8 cellular contexts compared by ENCODE assay signal in the genomic region with DNA sequence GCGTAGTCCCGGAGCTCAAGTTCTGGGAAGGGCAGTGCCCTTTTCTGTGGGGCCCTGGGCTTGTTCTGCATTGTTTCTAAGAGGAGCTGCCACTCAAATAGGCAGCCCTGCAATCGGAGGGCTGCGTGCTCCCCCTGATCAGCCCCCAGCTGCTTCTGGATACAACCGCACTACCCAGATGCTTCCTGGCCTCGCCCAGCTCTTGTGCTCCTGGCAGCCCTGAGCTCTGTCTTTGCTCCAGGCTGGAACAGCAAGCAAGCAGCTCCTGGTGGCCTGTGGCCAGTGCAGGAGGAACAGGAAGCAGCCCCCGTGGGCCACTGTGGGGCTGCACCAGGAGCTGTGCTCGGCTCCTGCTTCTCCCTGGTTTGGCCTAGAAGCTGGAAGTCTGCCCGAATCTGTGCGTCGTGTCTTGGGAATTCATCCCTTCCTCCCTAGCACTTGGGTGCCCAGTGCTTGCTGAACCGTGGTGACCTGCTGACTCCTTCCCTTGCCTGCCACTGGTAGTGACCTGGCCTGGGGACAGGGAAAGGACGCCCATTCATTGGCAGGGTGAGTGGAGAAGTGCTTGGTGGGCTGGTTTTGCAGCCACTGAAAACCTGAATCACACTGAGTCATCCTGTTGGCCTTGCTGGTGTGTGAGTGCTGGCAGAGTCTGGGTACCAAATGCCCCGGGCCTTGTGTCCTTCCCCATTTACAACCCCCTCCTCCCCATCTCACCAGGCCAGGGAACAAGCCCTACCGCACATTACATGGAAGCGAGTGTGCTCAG. TPM values are rescaled to one million over a fixed set of nuclear protein-coding genes. Genes with fewer than 3 reads are reported as not detected.
A peak's percentile ranks its signal among the peaks of the same experiment; 100 is the strongest.
DNase-seq lines count a peak whose midpoint lies in the region; ATAC-seq and TF ChIP-seq lines count a peak whose summit lies in the region.

No MANE protein-coding gene starts in this region.

- H3K36me3 Mint-ChIP-seq in naive thymus-derived CD4-positive, alpha-beta T cell = no peaks in the 10 kb centered on the region

- no peak overlapping the region for H3K4me3 Mint-ChIP-seq in naive thymus-derived CD4-positive, alpha-beta T cell

- TF ChIP-seq CTCF in NB4 (IDR thresholded peaks at IDR 0.05; ENCODE audit: low read depth, low read length) (no peak), GM10248 (IDR thresholded peaks at IDR 0.05; ENCODE audit: control extremely low read depth, extremely low read depth, low read depth, missing control alignments) (no peak)

- H3K9me3 ChIP-seq in esophagus (ENCODE audit: control insufficient read depth in 2 of 2, insufficient read depth in 1 of 2, low read depth in 1 of 2, low read length in 1 of 2) = no peaks in the 10 kb centered on the region
- no peaks in the 10 kb centered on the region for H3K9me3 ChIP-seq in naive thymus-derived CD4-positive, alpha-beta T cell (ENCODE audit: control insufficient read depth in 2 of 3, low read length in 3 of 3)

- peak overlapping the region in 1 of 9 donors; percentile 38 for H3K27ac Mint-ChIP-seq in naive thymus-derived CD4-positive, alpha-beta T cell

- intact Hi-C loops in naive thymus-derived CD4-positive, alpha-beta T cell (cut with micrococcal nuclease) = loop anchor here in 1 of 2 donors (10.0 kb wide), 1 partner anchor 1018 kb away; a partner anchor contains a TSS

- no peaks in the 10 kb centered on the region for H3K36me3 ChIP-seq in esophagus (ENCODE audit: control insufficient read depth in 2 of 2, insufficient read depth in 2 of 2, low read length in 1 of 2)
- H3K36me3 ChIP-seq in naive thymus-derived CD4-positive, alpha-beta T cell (ENCODE audit: control insufficient read depth in 2 of 3, insufficient read depth in 3 of 3, low read length in 3 of 3) = no peaks in the 10 kb centered on the region

- peaks cover 4 to 24% of the 10 kb centered on the region in 2 donors for H3K4me1 ChIP-seq in esophagus (ENCODE audit: control insufficient read depth in 2 of 2, insufficient read depth in 2 of 2, low read length in 1 of 2)
- no peaks in the 10 kb centered on the region for H3K4me1 ChIP-seq in naive thymus-derived CD4-positive, alpha-beta T cell (ENCODE audit: control insufficient read depth in 2 of 2, insufficient read depth in 2 of 2, low read length in 2 of 2)

- peak; percentile 23 for ATAC-seq in naive thymus-derived CD4-positive, alpha-beta T cell

- H3K27me3 ChIP-seq in esophagus (ENCODE audit: control insufficient read depth in 1 of 2, insufficient read depth in 2 of 2, low read length in 2 of 2) = no peaks in the 10 kb centered on the region
- H3K27me3 ChIP-seq in naive thymus-derived CD4-positive, alpha-beta T cell (ENCODE audit: control insufficient read depth in 2 of 2, insufficient read depth in 2 of 2, low read length in 2 of 2) = no peaks in the 10 kb centered on the region

- H3K27ac ChIP-seq in esophagus (ENCODE audit: low read depth in 2 of 2, low read length in 1 of 2) = peak overlapping the region; percentile 64 to 73
- no peak overlapping the region for H3K27ac ChIP-seq in naive thymus-derived CD4-positive, alpha-beta T cell (ENCODE audit: low read depth, low read length)

- H3K4me1 Mint-ChIP-seq in naive thymus-derived CD4-positive, alpha-beta T cell = peaks cover 0 to 5% (median 4%) of the 10 kb centered on the region in 7 donors

- peaks cover 0 to 6% (median 0%) of the 10 kb centered on the region in 5 donors for H3K27me3 Mint-ChIP-seq in naive thymus-derived CD4-positive, alpha-beta T cell

- WGBS in esophagus, 2 donors = 33 to 41% methylated on average over 16 of the region's 16 CpGs

- POLR2A ChIA-PET in naive thymus-derived CD4-positive, alpha-beta T cell (lab: Charles Lee) = no interaction called here
- POLR2A ChIA-PET in GM10248 (lab: Yijun Ruan, JAX) = no interaction called here

- CTCF ChIA-PET in naive thymus-derived CD4-positive, alpha-beta T cell (lab: Charles Lee) = interaction anchor here (1.1 to 9.0 kb wide), 3 partner anchors 10 to 83 kb away, joined by 3 to 110 read pairs (median 4); no protein-coding TSS in a partner anchor
- CTCF ChIA-PET in GM10248 (lab: Yijun Ruan, JAX) = interaction anchor here (1.1 to 11.2 kb wide), 6 partner anchors 10 to 113 kb away, joined by 3 to 217 read pairs (median 4); no protein-coding TSS in a partner anchor

- TF ChIP-seq POLR2A in NB4 (IDR thresholded peaks at IDR 0.05; ENCODE audit: extremely low read depth, insufficient read length) = no peak

- H3K4me3 ChIP-seq in NB4 (ENCODE audit: low read depth, low read length) (no peak overlapping the region), esophagus (ENCODE audit: low read depth in 1 of 2, low read length in 2 of 2) (no peak overlapping the region)
- H3K4me3 ChIP-seq in naive thymus-derived CD4-positive, alpha-beta T cell (ENCODE audit: low read length) = no peak overlapping the region

- DNase-seq in Ammon's horn (ENCODE audit: low spot score) (peak; percentile 35), NB4 (ENCODE audit: low read depth) (peak; percentile 23), NCI-H1105 (lab: John Stamatoyannopoulos, UW) (no peak), GM10248 (ENCODE audit: extremely low spot score) (no peak), SKM-1 treated with dmso at 0.1 percent for 144 hours (lab: John Stamatoyannopoulos, UW; ENCODE audit: unreplicated experiment) (no peak)
- DNase-seq in naive thymus-derived CD4-positive, alpha-beta T cell = no peak
- DNase-seq in stimulated activated CD8-positive, alpha-beta memory T cell treated with anti-CD3 and anti-CD28 coated beads, Interleukin-4, amount 100 ng/mL, for 48 hours = no peak

- no peaks in the 10 kb centered on the region for H3K9me3 Mint-ChIP-seq in naive thymus-derived CD4-positive, alpha-beta T cell

RNA-seq across cellular contexts. Expression of a gene that starts 27.3 kb away (rescaled TPM):
- not detected for polyA plus RNA-seq in esophagus
- total RNA-seq in naive thymus-derived CD4-positive, alpha-beta T cell = not detected
- polyA plus RNA-seq in naive thymus-derived CD4-positive, alpha-beta T cell = not detected

RNA-seq across cellular contexts. Expression of a gene that starts 49.1 kb away (rescaled TPM):
- 10 to 100 TPM; 25.5 to 65.4 TPM for polyA plus RNA-seq in esophagus
- 10 to 100 TPM; 68.6 to 88.1 (median 76.7) TPM for total RNA-seq in naive thymus-derived CD4-positive, alpha-beta T cell
- 10 to 100 TPM; 25.5 to 26.7 TPM for polyA plus RNA-seq in naive thymus-derived CD4-positive, alpha-beta T cell

Comparison
In these comparisons a context has a peak if more than half of its experiments do, and no peak if none do; other contexts are left out.
1. DNase-seq: peak in Ammon's horn (single experiment) and NB4 (single experiment); none in naive thymus-derived CD4-positive, alpha-beta T cell (0 of 9), NCI-H1105 (single experiment), stimulated activated CD8-positive, alpha-beta memory T cell treated with anti-CD3 and anti-CD28 coated beads, Interleukin-4, amount 100 ng/mL, for 48 hours (single experiment), GM10248 (single experiment) and SKM-1 treated with dmso at 0.1 percent for 144 hours (single experiment).